In the genomic region with DNA sequence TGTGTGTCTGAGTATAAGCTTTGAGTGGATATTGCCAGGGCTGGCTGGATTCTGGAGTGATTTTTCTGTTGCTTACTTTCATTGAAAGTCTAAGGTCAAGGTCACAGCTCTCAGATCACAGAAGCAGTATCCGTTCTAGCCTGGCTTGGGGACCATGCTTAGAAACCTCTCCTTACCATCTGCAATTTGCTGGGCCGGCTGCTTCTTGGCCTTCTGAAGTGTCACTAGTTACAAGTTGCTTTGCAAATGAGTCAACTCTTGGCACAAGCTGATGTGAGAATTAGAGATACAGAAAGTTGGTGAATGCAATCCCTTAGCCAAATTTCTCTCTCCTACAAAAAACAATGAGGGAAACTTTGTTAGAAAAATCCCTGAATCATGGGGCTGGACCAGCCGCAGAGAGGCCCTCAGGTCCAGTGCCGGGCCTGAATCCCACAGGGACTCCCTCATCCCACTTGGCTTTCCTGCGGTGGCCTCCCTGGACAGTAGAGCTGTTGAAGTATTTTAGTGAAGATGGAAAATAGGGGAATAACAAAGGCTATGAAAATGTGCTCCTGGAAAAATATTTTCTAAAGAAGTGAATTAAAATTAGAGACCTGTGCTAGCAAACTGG, we compare ENCODE assay signal across 1 cellular context.
TF ChIP-seq lines count a peak whose summit lies in the region.

No MANE protein-coding gene starts in this region.

TF ChIP-seq in WTC11, 78 proteins besides CTCF, POLR2A, EP300 and RAD21 (continued from another document):
- TF ChIP-seq, protein P1, sequence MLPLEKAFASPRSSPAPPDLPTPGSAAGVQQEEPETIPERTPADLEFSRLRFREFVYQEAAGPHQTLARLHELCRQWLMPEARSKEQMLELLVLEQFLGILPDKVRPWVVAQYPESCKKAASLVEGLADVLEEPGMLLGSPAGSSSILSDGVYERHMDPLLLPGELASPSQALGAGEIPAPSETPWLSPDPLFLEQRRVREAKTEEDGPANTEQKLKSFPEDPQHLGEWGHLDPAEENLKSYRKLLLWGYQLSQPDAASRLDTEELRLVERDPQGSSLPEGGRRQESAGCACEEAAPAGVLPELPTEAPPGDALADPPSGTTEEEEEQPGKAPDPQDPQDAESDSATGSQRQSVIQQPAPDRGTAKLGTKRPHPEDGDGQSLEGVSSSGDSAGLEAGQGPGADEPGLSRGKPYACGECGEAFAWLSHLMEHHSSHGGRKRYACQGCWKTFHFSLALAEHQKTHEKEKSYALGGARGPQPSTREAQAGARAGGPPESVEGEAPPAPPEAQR (CRISPR knock-in tag; IDR thresholded peaks at IDR 0.05): no peak
- TF ChIP-seq, protein P2, sequence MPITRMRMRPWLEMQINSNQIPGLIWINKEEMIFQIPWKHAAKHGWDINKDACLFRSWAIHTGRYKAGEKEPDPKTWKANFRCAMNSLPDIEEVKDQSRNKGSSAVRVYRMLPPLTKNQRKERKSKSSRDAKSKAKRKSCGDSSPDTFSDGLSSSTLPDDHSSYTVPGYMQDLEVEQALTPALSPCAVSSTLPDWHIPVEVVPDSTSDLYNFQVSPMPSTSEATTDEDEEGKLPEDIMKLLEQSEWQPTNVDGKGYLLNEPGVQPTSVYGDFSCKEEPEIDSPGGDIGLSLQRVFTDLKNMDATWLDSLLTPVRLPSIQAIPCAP (CRISPR knock-in tag; IDR thresholded peaks at IDR 0.05): no peak
- TF ChIP-seq, protein P3, sequence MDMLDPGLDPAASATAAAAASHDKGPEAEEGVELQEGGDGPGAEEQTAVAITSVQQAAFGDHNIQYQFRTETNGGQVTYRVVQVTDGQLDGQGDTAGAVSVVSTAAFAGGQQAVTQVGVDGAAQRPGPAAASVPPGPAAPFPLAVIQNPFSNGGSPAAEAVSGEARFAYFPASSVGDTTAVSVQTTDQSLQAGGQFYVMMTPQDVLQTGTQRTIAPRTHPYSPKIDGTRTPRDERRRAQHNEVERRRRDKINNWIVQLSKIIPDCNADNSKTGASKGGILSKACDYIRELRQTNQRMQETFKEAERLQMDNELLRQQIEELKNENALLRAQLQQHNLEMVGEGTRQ (CRISPR knock-in tag; IDR thresholded peaks at IDR 0.05): no peak
- TF ChIP-seq, protein P4, sequence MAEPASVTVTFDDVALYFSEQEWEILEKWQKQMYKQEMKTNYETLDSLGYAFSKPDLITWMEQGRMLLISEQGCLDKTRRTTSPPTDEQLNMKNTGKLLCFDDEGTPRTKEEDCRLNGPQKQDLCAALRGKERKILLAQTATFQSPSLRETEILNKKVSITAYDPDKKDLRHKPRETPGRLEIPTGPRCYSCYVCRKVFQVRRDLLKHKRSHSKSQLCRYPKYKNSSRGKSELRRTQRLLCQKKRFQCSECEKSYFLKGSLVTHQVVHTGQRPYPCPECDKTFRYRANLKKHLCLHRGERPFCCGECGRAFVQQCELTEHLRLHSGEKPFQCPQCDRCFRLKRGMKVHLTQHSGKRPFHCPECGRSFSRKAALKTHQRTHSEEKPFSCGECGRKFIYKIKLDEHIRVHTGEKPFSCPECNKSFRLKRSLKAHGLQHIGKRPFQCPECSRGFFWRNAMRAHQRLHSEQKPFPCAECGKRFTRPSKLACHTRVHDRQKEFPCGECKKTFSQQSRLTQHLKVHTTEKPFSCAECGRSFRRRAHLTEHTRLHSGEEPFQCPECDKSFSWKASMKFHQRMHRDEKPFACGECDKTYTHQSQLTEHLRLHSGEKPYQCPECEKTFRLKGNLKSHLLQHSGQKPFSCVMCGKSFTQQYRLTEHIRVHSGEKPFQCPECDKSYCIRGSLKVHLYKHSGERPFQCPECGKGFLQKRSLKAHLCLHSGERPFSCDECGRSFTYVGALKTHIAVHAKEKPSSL (CRISPR knock-in tag; conservative IDR thresholded peaks at IDR 0.05): no peak
- no peak for TF ChIP-seq ATF1 (CRISPR knock-in tag; IDR thresholded peaks at IDR 0.05)
TF ChIP-seq in WTC11: peak in this region for 0.
